In the genomic region with DNA sequence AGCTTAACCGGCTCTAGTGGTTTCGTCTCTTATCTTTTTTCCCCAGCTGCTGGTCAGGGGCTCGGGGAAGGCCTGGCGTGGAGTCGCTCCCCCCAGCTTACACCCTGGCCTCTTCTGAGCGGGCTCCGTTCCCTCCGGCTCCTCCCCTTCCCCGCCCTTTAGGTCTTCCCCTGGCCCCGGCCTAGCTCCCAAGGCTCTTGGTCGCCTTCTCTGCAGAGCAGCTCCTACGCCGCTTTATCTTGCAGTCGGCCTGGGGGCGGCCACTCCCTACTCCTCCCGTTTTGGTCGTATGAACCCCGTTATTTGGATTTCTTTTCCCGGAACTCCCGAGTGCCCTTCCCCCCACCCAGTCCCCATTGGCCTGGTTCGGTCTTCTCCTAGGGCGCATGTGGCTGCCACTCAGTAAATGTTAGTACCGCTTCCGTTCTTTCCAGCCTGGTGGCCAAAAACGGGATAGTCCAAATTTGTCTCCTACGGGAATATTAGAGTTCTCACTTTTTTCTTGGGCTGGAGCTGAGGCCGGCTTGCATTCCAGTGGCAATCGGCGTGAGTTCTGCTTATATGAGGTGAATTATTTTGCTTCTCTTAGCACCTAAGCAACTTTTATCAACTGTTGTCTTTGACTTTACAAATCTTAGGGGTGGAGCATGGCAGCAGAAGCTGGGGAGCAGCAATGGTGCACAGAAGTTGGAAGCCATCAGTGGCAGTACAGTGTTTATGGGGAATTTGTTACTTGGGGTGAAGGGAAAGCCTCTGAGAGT, we compare ENCODE assay signal across 8 cellular contexts. TPM values are rescaled to one million over a fixed set of nuclear protein-coding genes. Genes with fewer than 3 reads are reported as not detected.
A peak's percentile ranks its signal among the peaks of the same experiment; 100 is the strongest.
DNase-seq lines count a peak whose midpoint lies in the region; ATAC-seq lines count a peak whose summit lies in the region.

No MANE protein-coding gene starts in this region.

- H3K27ac ChIP-seq in neuronal stem cell (replicated peaks; ENCODE audit: low read length): peak overlapping the region; percentile 85

- CTCF ChIA-PET in activated CD8-positive, alpha-beta T cell treated with anti-CD3 and anti-CD28 coated beads, Interleukin-2, amount 10 ng/mL, durations not matched to agents 7 days and 5 days (lab: Charles Lee): interaction anchor here (0.9 to 4.9 kb wide), 13 partner anchors 13 to 125 kb away, joined by 3 to 52 read pairs (median 3); a partner anchor contains a TSS

- POLR2A ChIA-PET in activated CD8-positive, alpha-beta T cell treated with anti-CD3 and anti-CD28 coated beads, Interleukin-2, amount 10 ng/mL, durations not matched to agents 7 days and 5 days (lab: Charles Lee): interaction anchor here (0.6 to 3.4 kb wide), 20 partner anchors 9 to 455 kb away, joined by 3 to 50 read pairs (median 4); a partner anchor contains a TSS

- peak overlapping the region; percentile 97 for H3K4me3 Mint-ChIP-seq in activated CD8-positive, alpha-beta T cell treated with anti-CD3 and anti-CD28 coated beads, Interleukin-2, amount 10 ng/mL, durations not matched to agents 7 days and 5 days

- DNase-seq in DMS53 treated with DMSO at 0.1 percent for 48 hours (lab: John Stamatoyannopoulos, UW; ENCODE audit: unreplicated experiment) (peak; percentile 75), NCI-H446 treated with DMSO at 0.1 percent for 48 hours (lab: John Stamatoyannopoulos, UW) (peak; percentile 64), fibroblast of the conjunctiva (ENCODE audit: low read depth) (peak; percentile 49), neuronal stem cell (ENCODE audit: low spot score) (peak; percentile 66)
- no peak for DNase-seq in activated CD8-positive, alpha-beta T cell treated with anti-CD3 and anti-CD28 coated beads, Interleukin-2, amount 10 ng/mL, durations not matched to agents 7 days and 5 days
- no peak for DNase-seq in activated effector memory CD4-positive, alpha-beta T cell treated with Interleukin-2 at 50 U/mL for 16 hours

- no peaks in the 10 kb centered on the region for H3K9me3 ChIP-seq in neuronal stem cell (replicated peaks in 1 of 2; ENCODE audit: control insufficient read depth in 2 of 2, insufficient read depth in 1 of 2, low read depth in 1 of 2, low read length in 2 of 2)

- peak overlapping the region; percentile 83 for H2AFZ ChIP-seq in neuronal stem cell (ENCODE audit: low read length)

- no peak overlapping the region for H2BK12ac ChIP-seq in neuronal stem cell (ENCODE audit: low read length)

- H2BK5ac ChIP-seq in neuronal stem cell (ENCODE audit: low read length): peak overlapping the region; percentile 56

- H3K36me3 ChIP-seq in neuronal stem cell (replicated peaks in 1 of 2; ENCODE audit: control insufficient read depth in 2 of 2, insufficient read depth in 2 of 2, low read length in 2 of 2): peaks cover 8 to 42% of the 10 kb centered on the region in 2 donors

- peak overlapping the region; percentile 87 for H3K4me2 ChIP-seq in neuronal stem cell (ENCODE audit: insufficient read depth, low read length, poor library complexity, severe bottlenecking)

- peak overlapping the region; percentile 78 for H2AK5ac ChIP-seq in neuronal stem cell (ENCODE audit: low read depth, low read length)

- peak overlapping the region; percentile 85 to 92 for H3K4me3 ChIP-seq in neuronal stem cell (ENCODE audit: low read length in 2 of 2)

- H3K4me1 ChIP-seq in neuronal stem cell (ENCODE audit: control insufficient read depth in 2 of 2, insufficient read depth in 1 of 2, low read depth in 1 of 2, low read length in 2 of 2): peaks cover 6 to 8% of the 10 kb centered on the region in 2 donors

- H3K18ac ChIP-seq in neuronal stem cell (ENCODE audit: low read length): peak overlapping the region; percentile 31

- H3K23ac ChIP-seq in neuronal stem cell (ENCODE audit: low read depth, low read length, poor library complexity): peak overlapping the region; percentile 39

- peak overlapping the region; percentile 77 for H3K9ac ChIP-seq in neuronal stem cell (ENCODE audit: low read depth, low read length, poor library complexity)

- WGBS in neuronal stem cell (ENCODE audit: extremely low coverage in 2 of 2, insufficient read length in 2 of 2, insufficient replicate concordance in 1 of 2), 2 donors: no CpG with 5 or more reads among the region's 29 CpGs

- H3K14ac ChIP-seq in neuronal stem cell (ENCODE audit: low read length): no peak overlapping the region

- H4K8ac ChIP-seq in neuronal stem cell (ENCODE audit: low read depth, low read length): no peak overlapping the region

- H3K27me3 ChIP-seq in neuronal stem cell (ENCODE audit: control insufficient read depth in 3 of 3, insufficient read depth in 3 of 3, low read depth in 1 of 3, low read length in 3 of 3): no peaks in the 10 kb centered on the region

- no peak overlapping the region for H2BK15ac ChIP-seq in neuronal stem cell (ENCODE audit: low read length)

- ATAC-seq in GM19463 (IDR thresholded peaks at IDR 0.05; ENCODE audit: unreplicated experiment) (peak; percentile 44), HG03469 (IDR thresholded peaks at IDR 0.05; ENCODE audit: unreplicated experiment) (peak; percentile 25)
- peak; percentile 77 for ATAC-seq in activated CD8-positive, alpha-beta T cell treated with anti-CD3 and anti-CD28 coated beads, Interleukin-2, amount 10 ng/mL, durations not matched to agents 7 days and 5 days

- H3K36me3 Mint-ChIP-seq in activated CD8-positive, alpha-beta T cell treated with anti-CD3 and anti-CD28 coated beads, Interleukin-2, amount 10 ng/mL, durations not matched to agents 7 days and 5 days (ENCODE audit: low read depth): peaks cover 23% of the 10 kb centered on the region

- no peak overlapping the region for H4K91ac ChIP-seq in neuronal stem cell (ENCODE audit: low read depth, low read length, poor library complexity)

- H2BK120ac ChIP-seq in neuronal stem cell (ENCODE audit: low read depth, low read length): no peak overlapping the region

- H3K4ac ChIP-seq in neuronal stem cell (ENCODE audit: low read length): no peak overlapping the region

- H3K79me1 ChIP-seq in neuronal stem cell (ENCODE audit: low read depth, low read length): peaks cover 4% of the 10 kb centered on the region

- peak overlapping the region; percentile 100 for H3K27ac Mint-ChIP-seq in activated CD8-positive, alpha-beta T cell treated with anti-CD3 and anti-CD28 coated beads, Interleukin-2, amount 10 ng/mL, durations not matched to agents 7 days and 5 days

- H3K4me1 Mint-ChIP-seq in activated CD8-positive, alpha-beta T cell treated with anti-CD3 and anti-CD28 coated beads, Interleukin-2, amount 10 ng/mL, durations not matched to agents 7 days and 5 days (ENCODE audit: low read depth): peaks cover 32% of the 10 kb centered on the region

- H3K9me3 Mint-ChIP-seq in activated CD8-positive, alpha-beta T cell treated with anti-CD3 and anti-CD28 coated beads, Interleukin-2, amount 10 ng/mL, durations not matched to agents 7 days and 5 days (ENCODE audit: insufficient read depth): no peaks in the 10 kb centered on the region

- no peaks in the 10 kb centered on the region for H3K27me3 Mint-ChIP-seq in activated CD8-positive, alpha-beta T cell treated with anti-CD3 and anti-CD28 coated beads, Interleukin-2, amount 10 ng/mL, durations not matched to agents 7 days and 5 days (ENCODE audit: low read depth)

RNA-seq across cellular contexts. Expression of a gene that starts 0.5 kb away (rescaled TPM):
- total RNA-seq in activated CD8-positive, alpha-beta T cell treated with anti-CD3 and anti-CD28 coated beads, Interleukin-2, amount 10 ng/mL, durations not matched to agents 7 days and 5 days: 100 to 1,000 TPM; 136 to 140 TPM
- polyA plus RNA-seq in neuronal stem cell (2013, experiment 1 of 2): 78.9 TPM
- polyA plus RNA-seq in neuronal stem cell (2013, experiment 2 of 2): 76.8 TPM

Comparison
In these comparisons a context has a peak if more than half of its experiments do, and no peak if none do; other contexts are left out.
1. DNase-seq: peak in DMS53 treated with DMSO at 0.1 percent for 48 hours (single experiment), NCI-H446 treated with DMSO at 0.1 percent for 48 hours (single experiment), fibroblast of the conjunctiva (single experiment) and neuronal stem cell (single experiment); none in activated CD8-positive, alpha-beta T cell treated with anti-CD3 and anti-CD28 coated beads, Interleukin-2, amount 10 ng/mL, durations not matched to agents 7 days and 5 days (single experiment) and activated effector memory CD4-positive, alpha-beta T cell treated with Interleukin-2 at 50 U/mL for 16 hours (single experiment).
2. ATAC-seq: peak in every context shown above with its lines; median percentile 77 in activated CD8-positive, alpha-beta T cell treated with anti-CD3 and anti-CD28 coated beads, Interleukin-2, amount 10 ng/mL, durations not matched to agents 7 days and 5 days; 44 in GM19463; 25 in HG03469.